Comparison of ENCODE assay signal across 11 cellular contexts in genomic region chr1:1356166-1356795, GRCh38. TPM values are rescaled to one million over a fixed set of nuclear protein-coding genes. Genes with fewer than 3 reads are reported as not detected.
DNase-seq lines count a peak whose midpoint lies in the region; ATAC-seq and TF ChIP-seq lines count a peak whose summit lies in the region.
"Had no signal": no experiment of that assay in that cellular context is flagged by ENCODE, and none has a peak within 500 bp of the region (broad histone marks: within the 10 kb centered on the region; RNA-seq: fewer than 3 reads in every experiment).

No MANE protein-coding gene starts in this region.

- peak overlapping the region; percentile 93 for H3K18ac ChIP-seq in neuronal stem cell (ENCODE audit: low read length)

- TF ChIP-seq POLR2A in tibial nerve (IDR thresholded peaks at IDR 0.05), result no peak

- no peak overlapping the region for H4K8ac ChIP-seq in neuronal stem cell (ENCODE audit: low read depth, low read length)

- no peaks in the 10 kb centered on the region for H4K20me1 ChIP-seq in fibroblast of lung (ENCODE audit: control insufficient read depth, extremely low read depth, insufficient read depth, low read length)

- peaks cover 42% of the 10 kb centered on the region for H3K4me1 ChIP-seq in SJSA1 (replicated peaks)
- peaks cover 40% of the 10 kb centered on the region for H3K4me1 ChIP-seq in fibroblast of lung (ENCODE audit: control insufficient read depth, extremely low read depth, insufficient read depth, low read length)
- peaks cover 56 to 65% of the 10 kb centered on the region in 2 donors for H3K4me1 ChIP-seq in neuronal stem cell (ENCODE audit: control insufficient read depth in 2 of 2, insufficient read depth in 1 of 2, low read depth in 1 of 2, low read length in 2 of 2)
- H3K4me1 ChIP-seq in tibial nerve, result peaks cover 0 to 87% (median 78%) of the 10 kb centered on the region in 4 donors

- no peak overlapping the region for H3K27ac ChIP-seq in SJSA1
- peak overlapping the region; percentile 96 for H3K27ac ChIP-seq in fibroblast of lung (ENCODE audit: insufficient read depth, low read length)
- H3K27ac ChIP-seq in neuronal stem cell (replicated peaks; ENCODE audit: low read length), result no peak overlapping the region
- H3K27ac ChIP-seq in tibial nerve, result peak overlapping the region; percentile 81 to 92 (median 88)

- H3K4ac ChIP-seq in neuronal stem cell (ENCODE audit: low read length), result no peak overlapping the region

- H3K27me3 ChIP-seq in SJSA1 (replicated peaks) (no peaks in the 10 kb centered on the region), fibroblast of lung (ENCODE audit: control insufficient read depth, insufficient read depth, low read length) (no peaks in the 10 kb centered on the region), neuronal stem cell (ENCODE audit: control insufficient read depth in 3 of 3, insufficient read depth in 3 of 3, low read depth in 1 of 3, low read length in 3 of 3) (peaks cover 0 to 25% (median 14%) of the 10 kb centered on the region in 3 experiments), tibial nerve (no peaks in the 10 kb centered on the region)

- TF ChIP-seq EP300 in tibial nerve (IDR thresholded peaks at IDR 0.05), result no peak

- H2BK5ac ChIP-seq in neuronal stem cell (ENCODE audit: low read length), result no peak overlapping the region

- peak overlapping the region; percentile 92 for H3K9ac ChIP-seq in fibroblast of lung (ENCODE audit: insufficient read depth, low read length)
- no peak overlapping the region for H3K9ac ChIP-seq in neuronal stem cell (ENCODE audit: low read depth, low read length, poor library complexity)

- H3K4me3 ChIP-seq in SJSA1 (peak overlapping the region; percentile 48), fibroblast of lung (replicated peaks in 1 of 4; ENCODE audit: control extremely low read depth in 1 of 4, insufficient read depth in 1 of 4, low read depth in 3 of 4, low read length in 4 of 4) (peak overlapping the region; percentile 91 to 98 (median 97)), neuronal stem cell (ENCODE audit: low read length in 2 of 2) (peak overlapping the region in 1 of 2 donors; percentile 39), tibial nerve (peak overlapping the region; percentile 49 to 86 (median 60))

- no peak for TF ChIP-seq CTCF in fibroblast of lung (conservative IDR thresholded peaks at IDR 0.05 in 1 of 2, IDR thresholded peaks at IDR 0.05 in 1 of 2; ENCODE audit: low read depth in 1 of 2, low read length in 2 of 2)
- TF ChIP-seq CTCF in tibial nerve (IDR thresholded peaks at IDR 0.05), result no peak

- H2AFZ ChIP-seq in fibroblast of lung (ENCODE audit: low read length) (no peak overlapping the region), neuronal stem cell (ENCODE audit: low read length) (no peak overlapping the region)

- WGBS in neuronal stem cell (ENCODE audit: extremely low coverage in 2 of 2, insufficient read length in 2 of 2, insufficient replicate concordance in 1 of 2), 2 donors, result no CpG with 5 or more reads among the region's 8 CpGs
- 24 to 36% methylated on average over 5 to 7 of the region's 8 CpGs for WGBS in tibial nerve, 2 donors

- H3K23ac ChIP-seq in neuronal stem cell (ENCODE audit: low read depth, low read length, poor library complexity), result peak overlapping the region; percentile 29

- H3K79me2 ChIP-seq in fibroblast of lung (ENCODE audit: control insufficient read depth, insufficient read depth, low read length), result peaks cover 62% of the 10 kb centered on the region

- H2AK5ac ChIP-seq in neuronal stem cell (ENCODE audit: low read depth, low read length), result peak overlapping the region; percentile 99

- peaks cover 4% of the 10 kb centered on the region for H3K79me1 ChIP-seq in neuronal stem cell (ENCODE audit: low read depth, low read length)

- H4K91ac ChIP-seq in neuronal stem cell (ENCODE audit: low read depth, low read length, poor library complexity), result no peak overlapping the region

- H3K9me3 ChIP-seq in SJSA1 (replicated peaks) (no peaks in the 10 kb centered on the region), fibroblast of lung (ENCODE audit: control insufficient read depth, insufficient read depth, low read depth, low read length) (no peaks in the 10 kb centered on the region), neuronal stem cell (replicated peaks in 1 of 2; ENCODE audit: control insufficient read depth in 2 of 2, insufficient read depth in 1 of 2, low read depth in 1 of 2, low read length in 2 of 2) (peaks cover 0 to 3% of the 10 kb centered on the region in 2 donors), tibial nerve (no peaks in the 10 kb centered on the region)

- peak overlapping the region; percentile 85 for H2BK15ac ChIP-seq in neuronal stem cell (ENCODE audit: low read length)

- peak overlapping the region; percentile 91 for H2BK120ac ChIP-seq in neuronal stem cell (ENCODE audit: low read depth, low read length)

- no peak overlapping the region for H3K14ac ChIP-seq in neuronal stem cell (ENCODE audit: low read length)

- H3K36me3 ChIP-seq in SJSA1 (peaks cover 40% of the 10 kb centered on the region), fibroblast of lung (ENCODE audit: control insufficient read depth, insufficient read depth, low read length) (peaks cover 25% of the 10 kb centered on the region), neuronal stem cell (replicated peaks in 1 of 2; ENCODE audit: control insufficient read depth in 2 of 2, insufficient read depth in 2 of 2, low read length in 2 of 2) (peaks cover 2 to 5% of the 10 kb centered on the region in 2 donors), tibial nerve (peaks cover 0 to 28% (median 4%) of the 10 kb centered on the region in 3 donors)

- H3K4me2 ChIP-seq in fibroblast of lung (ENCODE audit: extremely low read depth, insufficient read depth, low read length) (peak overlapping the region; percentile 44), neuronal stem cell (ENCODE audit: insufficient read depth, low read length, poor library complexity, severe bottlenecking) (no peak overlapping the region)

- H2BK12ac ChIP-seq in neuronal stem cell (ENCODE audit: low read length), result peak overlapping the region; percentile 82

- DNase-seq in SJSA1 (ENCODE audit: low read depth in 1 of 2, low spot score in 2 of 2) (no peak), fibroblast of lung (ENCODE audit: low read depth in 2 of 2) (no peak), neuronal stem cell (ENCODE audit: low spot score) (no peak), tibial nerve (ENCODE audit: low spot score in 2 of 2) (no peak), islet precursor cell (no peak)
- DNase-seq in stimulated activated CD4-positive, alpha-beta T cell treated with anti-CD3 and anti-CD28 coated beads, Interleukin-2, amount 100 ng/mL, for 48 hours, result no peak
- DNase-seq: NCI-H510A; stimulated activated CD4-positive, alpha-beta T cell treated with anti-CD3 and anti-CD28 coated beads, Interleukin-1b, Interleukin-23, amount 100 ng/mL, for 48 hours; stimulated activated naive B cell treated with anti-CD40 and anti-IgM and Interleukin-4, amounts not matched to agents 10 μg/mL and 1 μg/mL and 100 μg/mL, for 72 hours had no signal

- ATAC-seq in HG03097 (IDR thresholded peaks at IDR 0.05; ENCODE audit: low FRiP score, unreplicated experiment), result no peak

RNA-seq across cellular contexts. Expression of gene MXRA8, which starts 2.1 kb away (rescaled TPM):
- 192 and 224 TPM in 2 replicates for total RNA-seq in SJSA1 (2014; rRNA removed; shearing (Covaris generic))
- total RNA-seq in fibroblast of lung (262 and 397 TPM in 2 replicates), tibial nerve (100 to 1,000 TPM; 351 to 659 (median 448) TPM)
- 205 and 239 TPM in 2 replicates for polyA plus RNA-seq in fibroblast of lung
- polyA plus RNA-seq in fibroblast of lung (2012), result 320 and 409 TPM in 2 replicates
- polyA minus RNA-seq in fibroblast of lung (ENCODE audit: low replicate concordance), result 638 and 877 TPM in 2 replicates
- polyA plus RNA-seq in neuronal stem cell (2013, experiment 1 of 2), result 14.0 TPM
- polyA plus RNA-seq in neuronal stem cell (2013, experiment 2 of 2), result 13.2 TPM
- total RNA-seq: natural killer cell treated with Interleukin-12 subunit alpha and Interleukin-12 subunit beta and Interleukin-15 and Interleukin-18, amount 100 ng/mL, for 72 hours had no signal

RNA-seq across cellular contexts. Expression of gene DVL1, which starts 7.1 kb away (rescaled TPM):
- 85.2 and 95.9 TPM in 2 replicates for total RNA-seq in SJSA1 (2014; rRNA removed; shearing (Covaris generic))
- total RNA-seq in fibroblast of lung (78.3 and 107 TPM in 2 replicates), tibial nerve (100 to 1,000 TPM; 130 to 191 (median 144) TPM)
- polyA plus RNA-seq in fibroblast of lung, result 9.1 and 12.5 TPM in 2 replicates
- polyA plus RNA-seq in fibroblast of lung (2012), result 23.4 and 43.6 TPM in 2 replicates
- 14.8 and 16.0 TPM in 2 replicates for polyA minus RNA-seq in fibroblast of lung (ENCODE audit: low replicate concordance)
- 31.8 TPM for polyA plus RNA-seq in neuronal stem cell (2013, experiment 1 of 2)
- 31.9 TPM for polyA plus RNA-seq in neuronal stem cell (2013, experiment 2 of 2)

RNA-seq across cellular contexts. Expression of gene AURKAIP1, which starts 18.7 kb away (rescaled TPM):
- 180 and 360 TPM in 2 replicates for total RNA-seq in SJSA1 (2014; rRNA removed; shearing (Covaris generic))
- total RNA-seq in fibroblast of lung (83.2 and 85.2 TPM in 2 replicates), tibial nerve (100 to 1,000 TPM in 3 of 4 donors, 10 to 100 TPM in 1; 63.9 to 128 (median 105) TPM)
- 42.2 and 66.9 TPM in 2 replicates for polyA plus RNA-seq in fibroblast of lung
- 92.6 and 179 TPM in 2 replicates for polyA plus RNA-seq in fibroblast of lung (2012)
- polyA minus RNA-seq in fibroblast of lung (ENCODE audit: low replicate concordance), result 7.1 and 8.1 TPM in 2 replicates
- 61.8 TPM for polyA plus RNA-seq in neuronal stem cell (2013, experiment 1 of 2)
- polyA plus RNA-seq in neuronal stem cell (2013, experiment 2 of 2), result 60.5 TPM

RNA-seq across cellular contexts. Expression of gene TAS1R3, which starts 25.2 kb away (rescaled TPM):
- 0.03 and 0.16 TPM in 2 replicates for total RNA-seq in SJSA1 (2014; rRNA removed; shearing (Covaris generic))
- total RNA-seq in fibroblast of lung (0.17 and 0.26 TPM in 2 replicates), tibial nerve (1 to 10 TPM in 1 of 4 donors, under 1 TPM in 3; 0.21 to 1.2 (median 0.63) TPM)
- 0.01 and 0.02 TPM in 2 replicates for polyA plus RNA-seq in fibroblast of lung
- 0.06 and 0.13 TPM in 2 replicates for polyA plus RNA-seq in fibroblast of lung (2012)
- not detected in 2 replicates for polyA minus RNA-seq in fibroblast of lung (ENCODE audit: low replicate concordance)
- polyA plus RNA-seq in neuronal stem cell (2013, experiment 1 of 2), result 0.14 TPM
- 0.12 TPM for polyA plus RNA-seq in neuronal stem cell (2013, experiment 2 of 2)

RNA-seq across cellular contexts. Expression of gene CPTP, which starts 31.7 kb away (rescaled TPM):
- total RNA-seq in SJSA1 (2014; rRNA removed; shearing (Covaris generic)), result 29.4 and 39.2 TPM in 2 replicates
- 9.0 and 10.1 TPM in 2 replicates for total RNA-seq in fibroblast of lung
- 6.0 and 6.2 TPM in 2 replicates for polyA plus RNA-seq in fibroblast of lung
- 13.5 and 18.1 TPM in 2 replicates for polyA plus RNA-seq in fibroblast of lung (2012)
- 4.4 and 5.6 TPM in 2 replicates for polyA minus RNA-seq in fibroblast of lung (ENCODE audit: low replicate concordance)
- polyA plus RNA-seq in neuronal stem cell (2013, experiment 1 of 2), result 9.4 TPM
- polyA plus RNA-seq in neuronal stem cell (2013, experiment 2 of 2), result 9.2 TPM
- 10 to 100 TPM; 12.0 to 24.9 (median 18.8) TPM for total RNA-seq in tibial nerve

Comparison
In these comparisons a context has a peak if more than half of its experiments do, and no peak if none do; other contexts are left out.
1. H3K27ac ChIP-seq: peak in fibroblast of lung (single experiment) and tibial nerve (4 of 4); none in SJSA1 (single experiment) and neuronal stem cell (single experiment).